In the genomic region with DNA sequence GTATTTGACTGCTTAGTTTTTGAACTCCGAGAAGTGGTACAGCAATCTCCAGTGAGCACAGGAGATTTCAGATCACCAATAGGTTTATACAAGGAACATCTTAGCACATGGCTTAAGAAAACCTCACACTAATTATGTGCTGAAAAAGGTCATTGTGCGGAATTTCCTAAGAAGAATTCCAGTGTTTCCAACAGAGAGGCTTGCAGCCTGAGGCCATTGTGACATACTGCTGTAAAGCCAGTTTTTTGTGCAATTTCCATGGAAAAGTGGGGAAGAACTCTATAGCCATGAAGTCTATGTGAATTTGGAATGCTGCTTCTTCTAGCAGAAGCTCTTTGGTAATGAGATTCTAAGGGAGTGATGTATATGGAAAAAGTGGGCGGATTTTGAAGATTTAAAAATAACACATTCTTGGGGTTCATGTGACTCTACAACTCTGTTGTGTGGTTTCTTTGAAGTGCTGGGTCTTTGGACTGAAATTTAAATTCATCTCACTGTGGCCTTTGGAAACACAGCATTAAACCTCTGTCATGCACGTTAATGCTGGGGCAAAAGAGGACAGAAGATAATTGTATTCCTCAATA, we compare ENCODE assay signal across 22 cellular contexts.
DNase-seq lines count a peak whose midpoint lies in the region; ATAC-seq and TF ChIP-seq lines count a peak whose summit lies in the region.
"Had no signal": no experiment of that assay in that cellular context is flagged by ENCODE, and none has a peak within 500 bp of the region (broad histone marks: within the 10 kb centered on the region; RNA-seq: fewer than 3 reads in every experiment).

No MANE protein-coding gene starts in this region.

- H3K4me3 ChIP-seq in AG10803 (ENCODE audit: low read length): no peak overlapping the region
- no peak overlapping the region for H3K4me3 ChIP-seq in RWPE2 (ENCODE audit: severe bottlenecking)
- no peak overlapping the region for H3K4me3 ChIP-seq in osteoblast (ENCODE audit: insufficient read depth, low read length)
- H3K4me3 ChIP-seq in upper lobe of left lung: no peak overlapping the region
- H3K4me3 ChIP-seq: prostate gland had no signal

- H2AFZ ChIP-seq in osteoblast (ENCODE audit: low read length): no peak overlapping the region

- no peak for TF ChIP-seq CTCF in AG10803 (conservative IDR thresholded peaks at IDR 0.05; ENCODE audit: low read length)
- TF ChIP-seq CTCF in RWPE2 (IDR thresholded peaks at IDR 0.05; ENCODE audit: poor library complexity, severe bottlenecking): no peak
- no peak for TF ChIP-seq CTCF in osteoblast (IDR thresholded peaks at IDR 0.05; ENCODE audit: extremely low read depth, low read depth, low read length)
- no peak for TF ChIP-seq CTCF in Calu3 (IDR thresholded peaks at IDR 0.05; ENCODE audit: unreplicated experiment)
- no peak for TF ChIP-seq CTCF in upper lobe of left lung (IDR thresholded peaks at IDR 0.05)

- H3K27me3 Mint-ChIP-seq in Calu3 (ENCODE audit: unreplicated experiment): no peaks in the 10 kb centered on the region

- H3K36me3 Mint-ChIP-seq in Calu3 (ENCODE audit: insufficient read depth, unreplicated experiment): no peaks in the 10 kb centered on the region
- H3K36me3 Mint-ChIP-seq: CD8-positive, alpha-beta T cell had no signal

- H3K79me2 ChIP-seq in osteoblast (ENCODE audit: insufficient read depth, low read length): no peaks in the 10 kb centered on the region

- CTCF ChIA-PET in Calu3 (lab: Charles Lee): no interaction called here

- peak overlapping the region; percentile 89 for H3K27ac ChIP-seq in RWPE2 (ENCODE audit: poor library complexity, severe bottlenecking)
- peak overlapping the region; percentile 48 for H3K27ac ChIP-seq in epithelial cell of prostate
- peak overlapping the region; percentile 13 for H3K27ac ChIP-seq in osteoblast (ENCODE audit: low read depth, low read length)
- no peak overlapping the region for H3K27ac ChIP-seq in upper lobe of left lung
- H3K27ac ChIP-seq: prostate gland, VCaP had no signal

- no peaks in the 10 kb centered on the region for H4K20me1 ChIP-seq in osteoblast (ENCODE audit: insufficient read depth, low read length)

- TF ChIP-seq POLR2A in upper lobe of left lung (IDR thresholded peaks at IDR 0.05): no peak

- no TSS peak for BruUV-seq in Calu3 (replicated peaks; lab: Mats Ljungman, UMichigan)

- ATAC-seq in RWPE2 (ENCODE audit: low read depth): no peak
- no peak for ATAC-seq in upper lobe of left lung (ENCODE audit: low FRiP score in 2 of 2)
- ATAC-seq: CD8-positive, alpha-beta T cell; Right ventricle myocardium inferior had no signal

- peaks cover 18% of the 10 kb centered on the region for H3K4me1 Mint-ChIP-seq in Calu3 (ENCODE audit: low read depth, unreplicated experiment)

- TF ChIP-seq EP300 in upper lobe of left lung (IDR thresholded peaks at IDR 0.05): no peak

- WGBS in upper lobe of left lung, 2 donors: 78 to 88% methylated on average over 4 of the region's 4 CpGs

- H3K36me3 ChIP-seq in RWPE2 (ENCODE audit: low read depth) (no peaks in the 10 kb centered on the region), osteoblast (ENCODE audit: insufficient read depth, low read length) (no peaks in the 10 kb centered on the region), upper lobe of left lung (no peaks in the 10 kb centered on the region)
- H3K36me3 ChIP-seq: prostate gland had no signal

- H3K9me3 ChIP-seq in RWPE2 (ENCODE audit: severe bottlenecking) (no peaks in the 10 kb centered on the region), osteoblast (ENCODE audit: low read depth, low read length) (no peaks in the 10 kb centered on the region), upper lobe of left lung (no peaks in the 10 kb centered on the region)
- H3K9me3 ChIP-seq: prostate gland had no signal

- peaks cover 15% of the 10 kb centered on the region for H3K4me1 ChIP-seq in RWPE2 (ENCODE audit: insufficient read depth, poor library complexity, severe bottlenecking)
- peaks cover 37% of the 10 kb centered on the region for H3K4me1 ChIP-seq in osteoblast (ENCODE audit: insufficient read depth, low read length)
- H3K4me1 ChIP-seq in upper lobe of left lung: peaks cover 11 to 37% (median 24%) of the 10 kb centered on the region in 4 donors
- H3K4me1 ChIP-seq: prostate gland had no signal

- no peak overlapping the region for H3K4me3 Mint-ChIP-seq in Calu3 (ENCODE audit: low read depth, unreplicated experiment)
- H3K4me3 Mint-ChIP-seq: CD8-positive, alpha-beta T cell; nephron progenitor cell had no signal

- intact Hi-C loops in Calu3 (cut with micrococcal nuclease; ENCODE audit: unreplicated experiment): no loop called here

- no peak overlapping the region for H3K4me2 ChIP-seq in osteoblast (ENCODE audit: insufficient read depth, low read length)

- no peaks in the 10 kb centered on the region for H3K9me3 Mint-ChIP-seq in Calu3 (ENCODE audit: low read depth, unreplicated experiment)

- no peak overlapping the region for H3K27ac Mint-ChIP-seq in Calu3 (ENCODE audit: unreplicated experiment)
- H3K27ac Mint-ChIP-seq: CD8-positive, alpha-beta T cell; nephron progenitor cell had no signal

- DNase-seq in AG10803 (ENCODE audit: low read depth) (peak; percentile 57), RWPE2 (ENCODE audit: low spot score) (no peak), epithelial cell of prostate (ENCODE audit: low read depth, low spot score) (no peak), osteoblast (ENCODE audit: insufficient read length, low spot score, missing footprints) (no peak), DMS 273 treated with DMSO at 0.1 percent for 48 hours (lab: John Stamatoyannopoulos, UW) (no peak), Calu3 (no peak), upper lobe of left lung (no peak), AG20443 (ENCODE audit: low spot score) (no peak)
- DNase-seq: activated CD4-positive, alpha-beta T cell treated with anti-CD3 and anti-CD28 coated beads, Interleukin-2, amount 50 U/mL, for 1 hour; activated CD8-positive, alpha-beta memory T cell treated with anti-CD3 and anti-CD28 coated beads, Interleukin-2, amount 50 U/mL, for 48 hours; activated gamma-delta T cell; amygdala; CD8-positive, alpha-beta T cell; effector memory CD4-positive, alpha-beta T cell; hypothalamus; NCI-H524; nephron progenitor cell; small intestine; stimulated activated CD4-positive, alpha-beta T cell treated with anti-CD3 and anti-CD28 coated beads, Interleukin-4, amount 100 ng/mL, for 24 hours had no signal

- H3K27me3 ChIP-seq in RWPE2 (ENCODE audit: insufficient read depth, poor library complexity, severe bottlenecking): no peaks in the 10 kb centered on the region
- no peaks in the 10 kb centered on the region for H3K27me3 ChIP-seq in osteoblast (ENCODE audit: insufficient read depth, low read length)
- no peaks in the 10 kb centered on the region for H3K27me3 ChIP-seq in upper lobe of left lung

Comparison
In these comparisons a context has a peak if more than half of its experiments do, and no peak if none do; other contexts are left out.
1. H3K27ac ChIP-seq: peak in RWPE2 (single experiment), epithelial cell of prostate (single experiment) and osteoblast (single experiment); none in upper lobe of left lung (0 of 4).